Comparison of ENCODE assay signal across 8 cellular contexts in the genomic region with DNA sequence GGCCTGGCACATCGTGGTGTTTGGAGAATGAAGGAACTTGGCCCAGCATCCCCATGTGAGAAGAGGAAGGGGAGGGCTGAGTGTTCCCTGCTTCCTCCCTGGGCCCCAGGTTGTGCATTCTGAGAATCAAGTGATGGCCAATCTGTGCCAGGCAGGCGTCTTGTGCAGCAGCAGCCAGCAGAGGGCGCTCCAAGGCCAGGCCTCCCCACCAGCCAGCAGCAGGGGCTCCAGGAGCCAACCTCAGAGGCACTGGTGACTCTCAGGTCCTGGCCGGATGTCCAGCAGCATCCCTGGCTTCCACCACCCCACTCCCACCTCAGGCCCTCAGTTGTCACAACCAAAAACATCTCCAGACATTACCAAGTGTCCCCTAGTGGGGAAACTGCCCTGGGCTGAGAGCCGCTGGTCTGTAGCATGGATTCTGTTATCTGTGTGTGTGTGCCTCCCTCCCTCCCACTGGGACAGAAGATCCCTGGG.
A peak's percentile ranks its signal among the peaks of the same experiment; 100 is the strongest.
DNase-seq lines count a peak whose midpoint lies in the region; ATAC-seq and TF ChIP-seq lines count a peak whose summit lies in the region.

No MANE protein-coding gene starts in this region.

- H3K9me2 ChIP-seq in PC-9 (ENCODE audit: insufficient read depth), result no peaks in the 10 kb centered on the region

- no peak overlapping the region for H3K4ac ChIP-seq in H9 (ENCODE audit: low read depth, low read length)

- H3K4me3 ChIP-seq in BLaER1 (no peak overlapping the region), PC-9 (no peak overlapping the region), upper lobe of right lung (no peak overlapping the region)

- H3K4me2 ChIP-seq in BLaER1, result peak overlapping the region; percentile 23; the same call in 1 of the 2 replicates
- H3K4me2 ChIP-seq in H9 (ENCODE audit: insufficient read depth, insufficient read length, low read length), result no peak overlapping the region
- H3K4me2 ChIP-seq in PC-9, result no peak overlapping the region

- no peaks in the 10 kb centered on the region for H3K27me3 Mint-ChIP-seq in H9 (ENCODE audit: low read depth)
- no peaks in the 10 kb centered on the region for H3K27me3 Mint-ChIP-seq in activated T-cell treated with anti-CD3 and anti-CD28 coated beads, Interleukin-2, amount 50 U/mL, for 72 hours (ENCODE audit: low read depth)

- peak; percentile 55 to 59 for ATAC-seq in activated T-cell treated with anti-CD3 and anti-CD28 coated beads, Interleukin-2, amount 50 U/mL, for 72 hours (replicated peaks in 1 of 2)
- ATAC-seq in upper lobe of right lung (peak; percentile 72), HG03045 (IDR thresholded peaks at IDR 0.05; ENCODE audit: unreplicated experiment) (no peak)

- DNase-seq in H9 (peak; percentile 82), PC-9 (peak; percentile 50 to 77), fibroblast of peridontal ligament (ENCODE audit: extremely low read depth) (peak; percentile 36), occipital lobe (lab: John Stamatoyannopoulos, UW) (peak; percentile 53), upper lobe of right lung (peak; percentile 77)
- DNase-seq in activated T-cell treated with anti-CD3 and anti-CD28 coated beads, Interleukin-2, amount 50 U/mL, for 72 hours, result peak; percentile 48 to 69

- H4K5ac ChIP-seq in H9 (ENCODE audit: insufficient read length, low read depth, low read length), result no peak overlapping the region

- peaks cover 0 to 6% (median 2%) of the 10 kb centered on the region in 3 experiments; a peak in 5 of 7 replicates for H3K36me3 Mint-ChIP-seq in H9 (ENCODE audit: insufficient read depth in 1 of 3, low read depth in 3 of 3)
- H3K36me3 Mint-ChIP-seq in activated T-cell treated with anti-CD3 and anti-CD28 coated beads, Interleukin-2, amount 50 U/mL, for 72 hours (ENCODE audit: insufficient read depth in 2 of 2), result peaks cover 18% of the 10 kb centered on the region in 2 donors

- no peak overlapping the region for H3K18ac ChIP-seq in H9 (ENCODE audit: insufficient read length, low read depth, low read length)

- peak overlapping the region; percentile 52 for H3K27ac ChIP-seq in BLaER1
- H3K27ac ChIP-seq in H9 (ENCODE audit: insufficient read length, low read depth, low read length), result no peak overlapping the region
- H3K27ac ChIP-seq in PC-9, result no peak overlapping the region
- no peak overlapping the region for H3K27ac ChIP-seq in upper lobe of right lung

- intact Hi-C loops in PC-9 (cut with micrococcal nuclease; ENCODE audit: unreplicated experiment), result loop anchor here (1.0 to 10.0 kb wide), 4 partner anchors 269 to 471 kb away; a partner anchor contains a TSS
- intact Hi-C loops in upper lobe of right lung (cut with DNase I), result loop anchor here (10.0 kb wide), 1 partner anchor 851 kb away; a partner anchor contains a TSS

- H2BK12ac ChIP-seq in H9 (ENCODE audit: insufficient read length, low read depth, low read length), result no peak overlapping the region

- no peaks in the 10 kb centered on the region for H3K79me2 ChIP-seq in H9 (ENCODE audit: insufficient read depth, low read length)
- no peaks in the 10 kb centered on the region for H3K79me2 ChIP-seq in PC-9 (ENCODE audit: low read depth)

- peaks cover 5% of the 10 kb centered on the region in 2 experiments; a peak in 3 of 4 replicates for H3K4me1 Mint-ChIP-seq in H9
- H3K4me1 Mint-ChIP-seq in activated T-cell treated with anti-CD3 and anti-CD28 coated beads, Interleukin-2, amount 50 U/mL, for 72 hours (ENCODE audit: low read depth), result no peaks in the 10 kb centered on the region

- no peaks in the 10 kb centered on the region for H3K23me2 ChIP-seq in H9 (ENCODE audit: insufficient read length, low read depth, low read length, poor library complexity, severe bottlenecking)

- H3K9me3 Mint-ChIP-seq in H9, result no peaks in the 10 kb centered on the region; a peak in 1 of 5 replicates
- no peaks in the 10 kb centered on the region for H3K9me3 Mint-ChIP-seq in activated T-cell treated with anti-CD3 and anti-CD28 coated beads, Interleukin-2, amount 50 U/mL, for 72 hours

- CTCF ChIA-PET in PC-9 (lab: Charles Lee), result interaction anchor here (0.8 kb wide), 1 partner anchor 22 kb away, joined by 3 read pairs; no protein-coding TSS in a partner anchor

- no peak overlapping the region for H2BK120ac ChIP-seq in H9 (ENCODE audit: low read depth, low read length, poor library complexity, severe bottlenecking)

- no peak overlapping the region for H3K14ac ChIP-seq in H9 (ENCODE audit: insufficient read depth, low read length)

- H3K4me1 ChIP-seq in BLaER1 (peaks cover 31% of the 10 kb centered on the region), H9 (ENCODE audit: insufficient read depth, low read length) (no peaks in the 10 kb centered on the region), PC-9 (replicated peaks; ENCODE audit: insufficient read depth) (peaks cover 15% of the 10 kb centered on the region), upper lobe of right lung (no peaks in the 10 kb centered on the region)

- no peak overlapping the region for H3T11ph ChIP-seq in H9 (ENCODE audit: low read length)

- H3K79me1 ChIP-seq in H9 (ENCODE audit: insufficient read depth, low read depth, low read length, poor library complexity, severe bottlenecking), result no peaks in the 10 kb centered on the region

- no peaks in the 10 kb centered on the region for H4K20me1 ChIP-seq in BLaER1
- no peaks in the 10 kb centered on the region for H4K20me1 ChIP-seq in H9 (ENCODE audit: control insufficient read depth, insufficient read depth, insufficient read length)
- H4K20me1 ChIP-seq in PC-9 (ENCODE audit: insufficient read depth), result no peaks in the 10 kb centered on the region

- POLR2A ChIA-PET in PC-9 (lab: Charles Lee; ENCODE audit: unreplicated experiment), result no interaction called here

- H2BK5ac ChIP-seq in H9 (ENCODE audit: insufficient read length, low read length), result no peak overlapping the region

- H3K23ac ChIP-seq in H9 (ENCODE audit: insufficient read length, low read depth, low read length), result no peak overlapping the region

- no peak overlapping the region for H2AFZ ChIP-seq in H9 (ENCODE audit: low read length)
- H2AFZ ChIP-seq in PC-9, result no peak overlapping the region

- H4K8ac ChIP-seq in H9 (replicated peaks; ENCODE audit: insufficient read length, low read depth, low read length), result no peak overlapping the region

- no peaks in the 10 kb centered on the region for H3K9me3 ChIP-seq in BLaER1
- no peaks in the 10 kb centered on the region for H3K9me3 ChIP-seq in H9 (ENCODE audit: control insufficient read depth, low read depth, low read length)
- H3K9me3 ChIP-seq in PC-9 (ENCODE audit: insufficient read depth, low read depth), result no peaks in the 10 kb centered on the region
- no peaks in the 10 kb centered on the region for H3K9me3 ChIP-seq in upper lobe of right lung

- H4K91ac ChIP-seq in H9 (ENCODE audit: insufficient read length, low read depth, low read length), result no peak overlapping the region

- no peak overlapping the region for H2AK5ac ChIP-seq in H9 (ENCODE audit: insufficient read length, low read length)

- H3K36me3 ChIP-seq in BLaER1 (peaks cover 8% of the 10 kb centered on the region; the same call in 1 of the 2 replicates), PC-9 (ENCODE audit: low read depth) (no peaks in the 10 kb centered on the region), upper lobe of right lung (peaks cover 37% of the 10 kb centered on the region)

- H3K9ac ChIP-seq in BLaER1, result no peak overlapping the region
- no peak overlapping the region for H3K9ac ChIP-seq in H9 (ENCODE audit: extremely low read depth, insufficient read length, low read length)

- H2BK15ac ChIP-seq in H9 (ENCODE audit: low read depth, low read length), result no peak overlapping the region

- H3K4me3 Mint-ChIP-seq in H9, result no peak overlapping the region
- H3K4me3 Mint-ChIP-seq in activated T-cell treated with anti-CD3 and anti-CD28 coated beads, Interleukin-2, amount 50 U/mL, for 72 hours, result no peak overlapping the region

- TF ChIP-seq CTCF in H9 (conservative IDR thresholded peaks at IDR 0.05) (peak; percentile 96), PC-9 (conservative IDR thresholded peaks at IDR 0.05) (peak; percentile 98), upper lobe of right lung (IDR thresholded peaks at IDR 0.05) (peak; percentile 77)

- H3F3A ChIP-seq in PC-9 (ENCODE audit: insufficient read depth, low read depth), result peaks cover 5% of the 10 kb centered on the region; the same call in 1 of the 2 replicates

- no TSS peak for BruUV-seq in PC-9 (replicated peaks; lab: Mats Ljungman, UMichigan)

- WGBS in H9 (ENCODE audit: extremely low coverage, insufficient read length, low lambda C conversion rate), result no CpG with 5 or more reads among the region's 5 CpGs

- H3K27me3 ChIP-seq in BLaER1, result no peaks in the 10 kb centered on the region
- no peaks in the 10 kb centered on the region; the same call in 1 of the 2 replicates for H3K27me3 ChIP-seq in H9 (ENCODE audit: insufficient read depth, low read length)
- no peaks in the 10 kb centered on the region for H3K27me3 ChIP-seq in PC-9 (ENCODE audit: insufficient read depth, low read depth)
- H3K27me3 ChIP-seq in upper lobe of right lung, result no peaks in the 10 kb centered on the region

- H2BK20ac ChIP-seq in H9 (ENCODE audit: low read depth, low read length, poor library complexity, severe bottlenecking), result no peak overlapping the region

- no peak overlapping the region for H3K56ac ChIP-seq in H9 (ENCODE audit: insufficient read length, low read depth, low read length)

- peak overlapping the region in 1 of 3 experiments; percentile 90; a peak in 3 of 7 replicates for H3K27ac Mint-ChIP-seq in H9
- H3K27ac Mint-ChIP-seq in activated T-cell treated with anti-CD3 and anti-CD28 coated beads, Interleukin-2, amount 50 U/mL, for 72 hours, result peak overlapping the region; percentile 77
